1 cellular context compared by ENCODE assay signal in genomic region chr17:45429338-45430005, GRCh38.
TF ChIP-seq lines count a peak whose summit lies in the region.

No MANE protein-coding gene starts in this region.

TF ChIP-seq in HepG2, 621 proteins besides CTCF, POLR2A, EP300 and RAD21 (continued from another document):
- TF ChIP-seq MEIS1 (CRISPR knock-in tag; IDR thresholded peaks at IDR 0.05; ENCODE audit: borderline replicate concordance) (0 out of 2 replicates have a peak, but pooled peaks have one; percentile 28), ARID5B (CRISPR knock-in tag; IDR thresholded peaks at IDR 0.05) (peak; percentile 24; the same call in 1 of the 2 replicates), RXRA (CRISPR knock-in tag; IDR thresholded peaks at IDR 0.05) (peak; percentile 26; the same call in 1 of the 2 replicates), ZNF800 (CRISPR knock-in tag; IDR thresholded peaks at IDR 0.05) (peak; percentile 100), ZNF326 (CRISPR knock-in tag; IDR thresholded peaks at IDR 0.05; ENCODE audit: borderline replicate concordance) (no peak), MXD3 (CRISPR knock-in tag; IDR thresholded peaks at IDR 0.05) (0 out of 2 replicates have a peak, but pooled peaks have one; percentile 25), ZNF501 (CRISPR knock-in tag; IDR thresholded peaks at IDR 0.05) (peak; percentile 48; the same call in 1 of the 2 replicates), POGZ (CRISPR knock-in tag; IDR thresholded peaks at IDR 0.05) (no peak), EEA1 (CRISPR knock-in tag; IDR thresholded peaks at IDR 0.05; ENCODE audit: borderline replicate concordance) (peak; percentile 53; the same call in 1 of the 2 replicates), DMAP1 (CRISPR knock-in tag; IDR thresholded peaks at IDR 0.05) (no peak)
